In the genomic region with DNA sequence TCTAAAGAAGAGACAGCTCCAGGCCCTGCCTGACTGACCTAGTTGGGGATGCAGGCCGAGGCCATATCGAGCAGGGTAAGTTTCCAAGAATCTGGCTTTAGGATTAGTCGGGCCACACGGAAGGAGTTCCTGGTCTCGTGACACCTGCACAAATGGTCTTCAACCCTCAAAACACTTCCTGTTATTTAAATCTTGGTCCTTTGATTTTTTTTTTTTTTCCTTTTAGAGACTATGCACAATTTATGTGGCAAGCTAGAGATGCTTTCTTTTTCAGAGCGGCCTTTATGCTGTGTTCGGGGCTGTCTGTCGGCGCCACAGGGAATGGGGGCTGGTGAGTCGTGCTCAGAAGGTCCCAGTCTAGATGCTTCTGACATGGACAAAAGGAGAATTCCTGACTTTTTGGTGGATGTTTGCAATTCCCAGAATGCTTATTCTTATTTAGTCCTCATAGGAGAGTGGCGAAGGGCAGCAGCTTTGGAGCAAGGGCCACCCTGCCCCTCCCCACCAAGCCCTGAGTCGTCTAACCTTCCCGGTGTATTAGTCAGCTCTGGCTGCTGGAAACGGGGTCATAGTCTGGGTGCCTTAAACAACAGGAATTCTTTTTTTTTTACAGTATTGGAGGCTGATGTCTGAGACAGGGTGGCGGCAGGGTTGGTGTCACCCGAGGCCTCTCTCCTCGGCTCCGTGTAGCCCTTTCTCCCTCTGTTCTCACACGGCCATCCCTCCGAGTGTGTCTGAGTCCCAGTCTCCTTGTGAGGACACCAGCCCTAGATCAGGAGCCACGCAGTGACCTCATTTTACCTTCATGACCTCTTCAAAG, we compare ENCODE assay signal across 1 cellular context.
TF ChIP-seq lines count a peak whose summit lies in the region.

No MANE protein-coding gene starts in this region.

TF ChIP-seq in HepG2, 621 proteins besides CTCF, POLR2A, EP300 and RAD21 (continued from another document and continues in another):
- TF ChIP-seq, protein P1, sequence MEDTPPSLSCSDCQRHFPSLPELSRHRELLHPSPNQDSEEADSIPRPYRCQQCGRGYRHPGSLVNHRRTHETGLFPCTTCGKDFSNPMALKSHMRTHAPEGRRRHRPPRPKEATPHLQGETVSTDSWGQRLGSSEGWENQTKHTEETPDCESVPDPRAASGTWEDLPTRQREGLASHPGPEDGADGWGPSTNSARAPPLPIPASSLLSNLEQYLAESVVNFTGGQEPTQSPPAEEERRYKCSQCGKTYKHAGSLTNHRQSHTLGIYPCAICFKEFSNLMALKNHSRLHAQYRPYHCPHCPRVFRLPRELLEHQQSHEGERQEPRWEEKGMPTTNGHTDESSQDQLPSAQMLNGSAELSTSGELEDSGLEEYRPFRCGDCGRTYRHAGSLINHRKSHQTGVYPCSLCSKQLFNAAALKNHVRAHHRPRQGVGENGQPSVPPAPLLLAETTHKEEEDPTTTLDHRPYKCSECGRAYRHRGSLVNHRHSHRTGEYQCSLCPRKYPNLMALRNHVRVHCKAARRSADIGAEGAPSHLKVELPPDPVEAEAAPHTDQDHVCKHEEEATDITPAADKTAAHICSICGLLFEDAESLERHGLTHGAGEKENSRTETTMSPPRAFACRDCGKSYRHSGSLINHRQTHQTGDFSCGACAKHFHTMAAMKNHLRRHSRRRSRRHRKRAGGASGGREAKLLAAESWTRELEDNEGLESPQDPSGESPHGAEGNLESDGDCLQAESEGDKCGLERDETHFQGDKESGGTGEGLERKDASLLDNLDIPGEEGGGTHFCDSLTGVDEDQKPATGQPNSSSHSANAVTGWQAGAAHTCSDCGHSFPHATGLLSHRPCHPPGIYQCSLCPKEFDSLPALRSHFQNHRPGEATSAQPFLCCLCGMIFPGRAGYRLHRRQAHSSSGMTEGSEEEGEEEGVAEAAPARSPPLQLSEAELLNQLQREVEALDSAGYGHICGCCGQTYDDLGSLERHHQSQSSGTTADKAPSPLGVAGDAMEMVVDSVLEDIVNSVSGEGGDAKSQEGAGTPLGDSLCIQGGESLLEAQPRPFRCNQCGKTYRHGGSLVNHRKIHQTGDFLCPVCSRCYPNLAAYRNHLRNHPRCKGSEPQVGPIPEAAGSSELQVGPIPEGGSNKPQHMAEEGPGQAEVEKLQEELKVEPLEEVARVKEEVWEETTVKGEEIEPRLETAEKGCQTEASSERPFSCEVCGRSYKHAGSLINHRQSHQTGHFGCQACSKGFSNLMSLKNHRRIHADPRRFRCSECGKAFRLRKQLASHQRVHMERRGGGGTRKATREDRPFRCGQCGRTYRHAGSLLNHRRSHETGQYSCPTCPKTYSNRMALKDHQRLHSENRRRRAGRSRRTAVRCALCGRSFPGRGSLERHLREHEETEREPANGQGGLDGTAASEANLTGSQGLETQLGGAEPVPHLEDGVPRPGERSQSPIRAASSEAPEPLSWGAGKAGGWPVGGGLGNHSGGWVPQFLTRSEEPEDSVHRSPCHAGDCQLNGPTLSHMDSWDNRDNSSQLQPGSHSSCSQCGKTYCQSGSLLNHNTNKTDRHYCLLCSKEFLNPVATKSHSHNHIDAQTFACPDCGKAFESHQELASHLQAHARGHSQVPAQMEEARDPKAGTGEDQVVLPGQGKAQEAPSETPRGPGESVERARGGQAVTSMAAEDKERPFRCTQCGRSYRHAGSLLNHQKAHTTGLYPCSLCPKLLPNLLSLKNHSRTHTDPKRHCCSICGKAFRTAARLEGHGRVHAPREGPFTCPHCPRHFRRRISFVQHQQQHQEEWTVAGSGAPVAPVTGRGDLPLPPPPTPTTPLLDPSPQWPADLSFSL (CRISPR knock-in tag; IDR thresholded peaks at IDR 0.05) = no peak
- peak; percentile 23; the same call in 1 of the 2 replicates for TF ChIP-seq GATAD2A (CRISPR knock-in tag; IDR thresholded peaks at IDR 0.05)
- no peak for TF ChIP-seq ZNF143 (CRISPR knock-in tag; IDR thresholded peaks at IDR 0.05)
- TF ChIP-seq, protein P2, sequence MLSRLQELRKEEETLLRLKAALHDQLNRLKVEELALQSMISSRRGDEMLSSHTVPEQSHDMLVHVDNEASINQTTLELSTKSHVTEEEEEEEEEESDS (CRISPR knock-in tag; IDR thresholded peaks at IDR 0.05; ENCODE audit: borderline replicate concordance) = no peak
- TF ChIP-seq CHD2 (IDR thresholded peaks at IDR 0.05; ENCODE audit: low read depth, low read length) = no peak
- no peak for TF ChIP-seq HDAC1 (CRISPR knock-in tag; IDR thresholded peaks at IDR 0.05)
- TF ChIP-seq, protein P3, sequence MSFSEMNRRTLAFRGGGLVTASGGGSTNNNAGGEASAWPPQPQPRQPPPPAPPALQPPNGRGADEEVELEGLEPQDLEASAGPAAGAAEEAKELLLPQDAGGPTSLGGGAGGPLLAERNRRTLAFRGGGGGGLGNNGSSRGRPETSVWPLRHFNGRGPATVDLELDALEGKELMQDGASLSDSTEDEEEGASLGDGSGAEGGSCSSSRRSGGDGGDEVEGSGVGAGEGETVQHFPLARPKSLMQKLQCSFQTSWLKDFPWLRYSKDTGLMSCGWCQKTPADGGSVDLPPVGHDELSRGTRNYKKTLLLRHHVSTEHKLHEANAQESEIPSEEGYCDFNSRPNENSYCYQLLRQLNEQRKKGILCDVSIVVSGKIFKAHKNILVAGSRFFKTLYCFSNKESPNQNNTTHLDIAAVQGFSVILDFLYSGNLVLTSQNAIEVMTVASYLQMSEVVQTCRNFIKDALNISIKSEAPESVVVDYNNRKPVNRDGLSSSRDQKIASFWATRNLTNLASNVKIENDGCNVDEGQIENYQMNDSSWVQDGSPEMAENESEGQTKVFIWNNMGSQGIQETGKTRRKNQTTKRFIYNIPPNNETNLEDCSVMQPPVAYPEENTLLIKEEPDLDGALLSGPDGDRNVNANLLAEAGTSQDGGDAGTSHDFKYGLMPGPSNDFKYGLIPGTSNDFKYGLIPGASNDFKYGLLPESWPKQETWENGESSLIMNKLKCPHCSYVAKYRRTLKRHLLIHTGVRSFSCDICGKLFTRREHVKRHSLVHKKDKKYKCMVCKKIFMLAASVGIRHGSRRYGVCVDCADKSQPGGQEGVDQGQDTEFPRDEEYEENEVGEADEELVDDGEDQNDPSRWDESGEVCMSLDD (CRISPR knock-in tag; IDR thresholded peaks at IDR 0.05; ENCODE audit: borderline replicate concordance) = no peak
- TF ChIP-seq CEBPB (IDR thresholded peaks at IDR 0.05; ENCODE audit: borderline replicate concordance, low read depth, low read length) = no peak
- no peak for TF ChIP-seq SOX5 (CRISPR knock-in tag; IDR thresholded peaks at IDR 0.05; ENCODE audit: borderline replicate concordance)
- TF ChIP-seq, protein P4, sequence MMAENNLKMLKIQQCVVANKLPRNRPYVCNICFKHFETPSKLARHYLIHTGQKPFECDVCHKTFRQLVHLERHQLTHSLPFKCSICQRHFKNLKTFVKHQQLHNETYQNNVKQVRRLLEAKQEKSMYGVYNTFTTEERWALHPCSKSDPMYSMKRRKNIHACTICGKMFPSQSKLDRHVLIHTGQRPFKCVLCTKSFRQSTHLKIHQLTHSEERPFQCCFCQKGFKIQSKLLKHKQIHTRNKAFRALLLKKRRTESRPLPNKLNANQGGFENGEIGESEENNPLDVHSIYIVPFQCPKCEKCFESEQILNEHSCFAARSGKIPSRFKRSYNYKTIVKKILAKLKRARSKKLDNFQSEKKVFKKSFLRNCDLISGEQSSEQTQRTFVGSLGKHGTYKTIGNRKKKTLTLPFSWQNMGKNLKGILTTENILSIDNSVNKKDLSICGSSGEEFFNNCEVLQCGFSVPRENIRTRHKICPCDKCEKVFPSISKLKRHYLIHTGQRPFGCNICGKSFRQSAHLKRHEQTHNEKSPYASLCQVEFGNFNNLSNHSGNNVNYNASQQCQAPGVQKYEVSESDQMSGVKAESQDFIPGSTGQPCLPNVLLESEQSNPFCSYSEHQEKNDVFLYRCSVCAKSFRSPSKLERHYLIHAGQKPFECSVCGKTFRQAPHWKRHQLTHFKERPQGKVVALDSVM (CRISPR knock-in tag; IDR thresholded peaks at IDR 0.05) = no peak
- no peak for TF ChIP-seq RELA (CRISPR knock-in tag; IDR thresholded peaks at IDR 0.05)
- no peak for TF ChIP-seq RFXAP (CRISPR knock-in tag; IDR thresholded peaks at IDR 0.05; ENCODE audit: borderline replicate concordance)
- TF ChIP-seq FOXK1 (CRISPR knock-in tag; IDR thresholded peaks at IDR 0.05; ENCODE audit: borderline replicate concordance, low read depth) = no peak
- TF ChIP-seq ZC3H13 (CRISPR knock-in tag; IDR thresholded peaks at IDR 0.05) = no peak
- TF ChIP-seq SOX13 (IDR thresholded peaks at IDR 0.05) = no peak
- TF ChIP-seq SOX13 (CRISPR knock-in tag; conservative IDR thresholded peaks at IDR 0.05 in 1 of 2, IDR thresholded peaks at IDR 0.05 in 1 of 2) = peak in 1 of 2 experiments; percentile 26; a peak in 1 of 4 replicates
- TF ChIP-seq, protein P5, sequence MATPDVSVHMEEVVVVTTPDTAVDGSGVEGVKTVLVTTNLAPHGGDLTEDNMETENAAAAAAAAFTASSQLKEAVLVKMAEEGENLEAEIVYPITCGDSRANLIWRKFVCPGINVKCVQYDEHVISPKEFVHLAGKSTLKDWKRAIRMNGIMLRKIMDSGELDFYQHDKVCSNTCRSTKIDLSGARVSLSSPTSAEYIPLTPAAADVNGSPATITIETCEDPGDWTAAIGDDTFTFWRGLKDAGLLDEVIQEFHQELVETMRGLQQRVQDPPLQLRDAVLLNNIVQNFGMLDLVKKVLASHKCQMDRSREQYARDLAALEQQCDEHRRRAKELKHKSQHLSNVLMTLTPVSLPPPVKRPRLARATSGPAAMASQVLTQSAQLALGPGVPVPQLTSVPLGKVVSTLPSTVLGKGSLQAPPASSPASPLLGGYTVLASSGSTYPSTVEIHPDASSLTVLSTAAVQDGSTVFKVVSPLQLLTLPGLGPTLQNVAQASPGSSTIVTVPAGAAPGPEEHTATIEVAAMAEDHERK (CRISPR knock-in tag; IDR thresholded peaks at IDR 0.05; ENCODE audit: low read depth) = no peak
- TF ChIP-seq, protein P6, sequence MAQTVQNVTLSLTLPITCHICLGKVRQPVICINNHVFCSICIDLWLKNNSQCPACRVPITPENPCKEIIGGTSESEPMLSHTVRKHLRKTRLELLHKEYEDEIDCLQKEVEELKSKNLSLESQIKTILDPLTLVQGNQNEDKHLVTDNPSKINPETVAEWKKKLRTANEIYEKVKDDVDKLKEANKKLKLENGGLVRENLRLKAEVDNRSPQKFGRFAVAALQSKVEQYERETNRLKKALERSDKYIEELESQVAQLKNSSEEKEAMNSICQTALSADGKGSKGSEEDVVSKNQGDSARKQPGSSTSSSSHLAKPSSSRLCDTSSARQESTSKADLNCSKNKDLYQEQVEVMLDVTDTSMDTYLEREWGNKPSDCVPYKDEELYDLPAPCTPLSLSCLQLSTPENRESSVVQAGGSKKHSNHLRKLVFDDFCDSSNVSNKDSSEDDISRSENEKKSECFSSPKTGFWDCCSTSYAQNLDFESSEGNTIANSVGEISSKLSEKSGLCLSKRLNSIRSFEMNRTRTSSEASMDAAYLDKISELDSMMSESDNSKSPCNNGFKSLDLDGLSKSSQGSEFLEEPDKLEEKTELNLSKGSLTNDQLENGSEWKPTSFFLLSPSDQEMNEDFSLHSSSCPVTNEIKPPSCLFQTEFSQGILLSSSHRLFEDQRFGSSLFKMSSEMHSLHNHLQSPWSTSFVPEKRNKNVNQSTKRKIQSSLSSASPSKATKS (CRISPR knock-in tag; IDR thresholded peaks at IDR 0.05) = no peak
- TF ChIP-seq, protein P7, sequence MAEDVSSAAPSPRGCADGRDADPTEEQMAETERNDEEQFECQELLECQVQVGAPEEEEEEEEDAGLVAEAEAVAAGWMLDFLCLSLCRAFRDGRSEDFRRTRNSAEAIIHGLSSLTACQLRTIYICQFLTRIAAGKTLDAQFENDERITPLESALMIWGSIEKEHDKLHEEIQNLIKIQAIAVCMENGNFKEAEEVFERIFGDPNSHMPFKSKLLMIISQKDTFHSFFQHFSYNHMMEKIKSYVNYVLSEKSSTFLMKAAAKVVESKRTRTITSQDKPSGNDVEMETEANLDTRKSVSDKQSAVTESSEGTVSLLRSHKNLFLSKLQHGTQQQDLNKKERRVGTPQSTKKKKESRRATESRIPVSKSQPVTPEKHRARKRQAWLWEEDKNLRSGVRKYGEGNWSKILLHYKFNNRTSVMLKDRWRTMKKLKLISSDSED (CRISPR knock-in tag; IDR thresholded peaks at IDR 0.05) = no peak
- TF ChIP-seq, protein P8, sequence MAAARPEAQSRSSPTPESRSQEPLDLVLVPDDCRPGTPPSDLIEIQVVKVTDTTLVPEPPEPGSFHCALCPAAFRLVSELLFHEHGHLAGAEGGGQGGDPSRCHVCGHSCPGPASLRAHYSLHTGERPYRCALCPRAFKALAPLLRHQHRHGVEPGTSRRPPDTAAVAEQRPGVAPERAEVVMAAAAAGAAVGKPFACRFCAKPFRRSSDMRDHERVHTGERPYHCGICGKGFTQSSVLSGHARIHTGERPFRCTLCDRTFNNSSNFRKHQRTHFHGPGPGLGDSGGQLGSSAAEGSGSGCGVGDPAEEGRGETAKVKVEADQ (CRISPR knock-in tag; IDR thresholded peaks at IDR 0.05; ENCODE audit: borderline replicate concordance) = no peak
- TF ChIP-seq, protein P9, sequence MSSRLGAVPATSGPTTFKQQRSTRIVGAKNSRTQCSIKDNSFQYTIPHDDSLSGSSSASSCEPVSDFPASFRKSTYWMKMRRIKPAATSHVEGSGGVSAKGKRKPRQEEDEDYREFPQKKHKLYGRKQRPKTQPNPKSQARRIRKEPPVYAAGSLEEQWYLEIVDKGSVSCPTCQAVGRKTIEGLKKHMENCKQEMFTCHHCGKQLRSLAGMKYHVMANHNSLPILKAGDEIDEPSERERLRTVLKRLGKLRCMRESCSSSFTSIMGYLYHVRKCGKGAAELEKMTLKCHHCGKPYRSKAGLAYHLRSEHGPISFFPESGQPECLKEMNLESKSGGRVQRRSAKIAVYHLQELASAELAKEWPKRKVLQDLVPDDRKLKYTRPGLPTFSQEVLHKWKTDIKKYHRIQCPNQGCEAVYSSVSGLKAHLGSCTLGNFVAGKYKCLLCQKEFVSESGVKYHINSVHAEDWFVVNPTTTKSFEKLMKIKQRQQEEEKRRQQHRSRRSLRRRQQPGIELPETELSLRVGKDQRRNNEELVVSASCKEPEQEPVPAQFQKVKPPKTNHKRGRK (CRISPR knock-in tag; IDR thresholded peaks at IDR 0.05) = no peak
- no peak for TF ChIP-seq KDM5B (CRISPR knock-in tag; IDR thresholded peaks at IDR 0.05; ENCODE audit: borderline replicate concordance)
- TF ChIP-seq, protein P10, sequence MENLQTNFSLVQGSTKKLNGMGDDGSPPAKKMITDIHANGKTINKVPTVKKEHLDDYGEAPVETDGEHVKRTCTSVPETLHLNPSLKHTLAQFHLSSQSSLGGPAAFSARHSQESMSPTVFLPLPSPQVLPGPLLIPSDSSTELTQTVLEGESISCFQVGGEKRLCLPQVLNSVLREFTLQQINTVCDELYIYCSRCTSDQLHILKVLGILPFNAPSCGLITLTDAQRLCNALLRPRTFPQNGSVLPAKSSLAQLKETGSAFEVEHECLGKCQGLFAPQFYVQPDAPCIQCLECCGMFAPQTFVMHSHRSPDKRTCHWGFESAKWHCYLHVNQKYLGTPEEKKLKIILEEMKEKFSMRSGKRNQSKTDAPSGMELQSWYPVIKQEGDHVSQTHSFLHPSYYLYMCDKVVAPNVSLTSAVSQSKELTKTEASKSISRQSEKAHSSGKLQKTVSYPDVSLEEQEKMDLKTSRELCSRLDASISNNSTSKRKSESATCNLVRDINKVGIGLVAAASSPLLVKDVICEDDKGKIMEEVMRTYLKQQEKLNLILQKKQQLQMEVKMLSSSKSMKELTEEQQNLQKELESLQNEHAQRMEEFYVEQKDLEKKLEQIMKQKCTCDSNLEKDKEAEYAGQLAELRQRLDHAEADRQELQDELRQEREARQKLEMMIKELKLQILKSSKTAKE (CRISPR knock-in tag; IDR thresholded peaks at IDR 0.05; ENCODE audit: borderline replicate concordance) = peak; percentile 60; the same call in 1 of the 2 replicates
- TF ChIP-seq CREB1 (IDR thresholded peaks at IDR 0.05) = no peak
- TF ChIP-seq CREB1 (CRISPR knock-in tag; IDR thresholded peaks at IDR 0.05) = no peak
- no peak for TF ChIP-seq ATF7 (IDR thresholded peaks at IDR 0.05)
- peak; percentile 20; the same call in 1 of the 2 replicates for TF ChIP-seq ATF7 (CRISPR knock-in tag; IDR thresholded peaks at IDR 0.05)
- no peak for TF ChIP-seq PAWR (CRISPR knock-in tag; IDR thresholded peaks at IDR 0.05; ENCODE audit: borderline replicate concordance)
- TF ChIP-seq ZNF350 (CRISPR knock-in tag; IDR thresholded peaks at IDR 0.05; ENCODE audit: borderline replicate concordance, low read depth) = no peak
- TF ChIP-seq BHLHE40 (IDR thresholded peaks at IDR 0.05; ENCODE audit: low read length) = no peak
- peak; percentile 16; the same call in 1 of the 2 replicates for TF ChIP-seq RXRA (CRISPR knock-in tag; IDR thresholded peaks at IDR 0.05)
